17 cellular contexts compared by ENCODE assay signal in the genomic region with DNA sequence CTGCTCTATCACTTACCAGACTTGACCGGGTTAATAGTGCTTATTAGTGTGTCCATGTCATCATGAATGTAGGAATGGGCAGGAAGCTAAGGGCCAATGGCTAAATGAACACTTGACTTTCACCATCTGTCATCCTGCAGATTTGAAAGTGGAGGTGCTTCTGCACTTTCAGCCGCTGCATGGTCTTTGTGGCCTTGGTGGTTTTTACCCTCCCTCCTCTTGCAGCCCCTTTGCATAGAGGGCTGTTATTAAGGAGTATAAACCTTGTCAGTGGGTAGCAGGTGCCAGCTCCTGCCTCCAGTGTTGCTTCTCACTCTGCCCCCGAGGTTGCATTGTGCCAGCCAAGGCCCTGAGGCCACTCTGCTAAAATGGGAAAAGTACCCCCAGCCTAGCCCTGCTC.
DNase-seq lines count a peak whose midpoint lies in the region; ATAC-seq and TF ChIP-seq lines count a peak whose summit lies in the region.
"Had no signal": no experiment of that assay in that cellular context is flagged by ENCODE, and none has a peak within 500 bp of the region (broad histone marks: within the 10 kb centered on the region; RNA-seq: fewer than 3 reads in every experiment).

No MANE protein-coding gene starts in this region.

- H3K4me1 ChIP-seq in thyroid gland (peaks cover 17 to 25% of the 10 kb centered on the region in 2 donors), upper lobe of right lung (no peaks in the 10 kb centered on the region)
- H3K4me1 ChIP-seq: lower lobe of right lung had no signal

- peak; percentile 81 for ATAC-seq in GM18907 (IDR thresholded peaks at IDR 0.05; ENCODE audit: unreplicated experiment)
- ATAC-seq in GM21515 (IDR thresholded peaks at IDR 0.05; ENCODE audit: unreplicated experiment), result peak; percentile 63
- peak; percentile 72 for ATAC-seq in HG03064 (IDR thresholded peaks at IDR 0.05; ENCODE audit: low read depth, unreplicated experiment)
- ATAC-seq in T-helper 17 cell, result no peak
- ATAC-seq in upper lobe of right lung, result no peak
- ATAC-seq: lower lobe of right lung had no signal

- H3K27me3 ChIP-seq in thyroid gland (no peaks in the 10 kb centered on the region), upper lobe of right lung (no peaks in the 10 kb centered on the region)
- H3K27me3 ChIP-seq: MG63, SJCRH30 had no signal

- intact Hi-C loops in thyroid gland (cut with DNase I) (no loop called here), upper lobe of right lung (cut with DNase I) (no loop called here)

- no peaks in the 10 kb centered on the region for H3K9me3 ChIP-seq in T-helper 17 cell (ENCODE audit: control insufficient read depth, low read length, poor library complexity, severe bottlenecking)
- H3K9me3 ChIP-seq in thyroid gland, result no peaks in the 10 kb centered on the region
- H3K9me3 ChIP-seq in upper lobe of right lung, result no peaks in the 10 kb centered on the region
- H3K9me3 ChIP-seq: lower lobe of right lung, MG63, SJCRH30 had no signal

- DNase-seq in T-helper 17 cell (no peak), NCI-H446 (lab: John Stamatoyannopoulos, UW) (no peak), thyroid gland (no peak), upper lobe of right lung (no peak), dermis blood vessel endothelial cell (no peak)
- DNase-seq: Calu3; hippocampal formation; lower lobe of right lung; MG63; NCI-H446 treated with DMSO at 0.1 percent for 48 hours; occipital lobe; SJCRH30; stimulated activated naive CD4-positive, alpha-beta T cell had no signal

- peak overlapping the region; percentile 49 for H3K27ac Mint-ChIP-seq in T-helper 17 cell
- H3K27ac Mint-ChIP-seq: brain had no signal

- H3K36me3 Mint-ChIP-seq in T-helper 17 cell (ENCODE audit: low read depth), result no peaks in the 10 kb centered on the region
- H3K36me3 Mint-ChIP-seq: brain had no signal

- H3K4me3 ChIP-seq in thyroid gland (replicated peaks in 1 of 3), result no peak overlapping the region
- H3K4me3 ChIP-seq in upper lobe of right lung, result no peak overlapping the region
- H3K4me3 ChIP-seq: lower lobe of right lung, MG63, SJCRH30 had no signal

- H3K4me3 Mint-ChIP-seq in T-helper 17 cell, result no peak overlapping the region
- H3K4me3 Mint-ChIP-seq: brain had no signal

- no peaks in the 10 kb centered on the region for H3K36me3 ChIP-seq in thyroid gland
- H3K36me3 ChIP-seq in upper lobe of right lung, result no peaks in the 10 kb centered on the region
- H3K36me3 ChIP-seq: lower lobe of right lung, MG63, SJCRH30 had no signal

- peaks cover 6% of the 10 kb centered on the region for H3K4me1 Mint-ChIP-seq in T-helper 17 cell

- no peak for TF ChIP-seq POLR2A in thyroid gland (IDR thresholded peaks at IDR 0.05)

- TF ChIP-seq CTCF in thyroid gland (IDR thresholded peaks at IDR 0.05), result no peak
- TF ChIP-seq CTCF in upper lobe of right lung (IDR thresholded peaks at IDR 0.05), result no peak

- 93 to 96% methylated on average over 3 of the region's 3 CpGs for WGBS in thyroid gland, 2 donors

- no peak overlapping the region for H3K27ac ChIP-seq in thyroid gland
- H3K27ac ChIP-seq in upper lobe of right lung, result no peak overlapping the region
- H3K27ac ChIP-seq: lower lobe of right lung, SJCRH30 had no signal

- no peaks in the 10 kb centered on the region for H3K27me3 Mint-ChIP-seq in T-helper 17 cell

Comparison
In these comparisons a context has a peak if more than half of its experiments do, and no peak if none do; other contexts are left out.
1. ATAC-seq: peak in GM18907 (single experiment), GM21515 (single experiment) and HG03064 (single experiment); none in T-helper 17 cell (single experiment) and upper lobe of right lung (single experiment).